ENCODE assay signal across 23 cellular contexts in the genomic region with DNA sequence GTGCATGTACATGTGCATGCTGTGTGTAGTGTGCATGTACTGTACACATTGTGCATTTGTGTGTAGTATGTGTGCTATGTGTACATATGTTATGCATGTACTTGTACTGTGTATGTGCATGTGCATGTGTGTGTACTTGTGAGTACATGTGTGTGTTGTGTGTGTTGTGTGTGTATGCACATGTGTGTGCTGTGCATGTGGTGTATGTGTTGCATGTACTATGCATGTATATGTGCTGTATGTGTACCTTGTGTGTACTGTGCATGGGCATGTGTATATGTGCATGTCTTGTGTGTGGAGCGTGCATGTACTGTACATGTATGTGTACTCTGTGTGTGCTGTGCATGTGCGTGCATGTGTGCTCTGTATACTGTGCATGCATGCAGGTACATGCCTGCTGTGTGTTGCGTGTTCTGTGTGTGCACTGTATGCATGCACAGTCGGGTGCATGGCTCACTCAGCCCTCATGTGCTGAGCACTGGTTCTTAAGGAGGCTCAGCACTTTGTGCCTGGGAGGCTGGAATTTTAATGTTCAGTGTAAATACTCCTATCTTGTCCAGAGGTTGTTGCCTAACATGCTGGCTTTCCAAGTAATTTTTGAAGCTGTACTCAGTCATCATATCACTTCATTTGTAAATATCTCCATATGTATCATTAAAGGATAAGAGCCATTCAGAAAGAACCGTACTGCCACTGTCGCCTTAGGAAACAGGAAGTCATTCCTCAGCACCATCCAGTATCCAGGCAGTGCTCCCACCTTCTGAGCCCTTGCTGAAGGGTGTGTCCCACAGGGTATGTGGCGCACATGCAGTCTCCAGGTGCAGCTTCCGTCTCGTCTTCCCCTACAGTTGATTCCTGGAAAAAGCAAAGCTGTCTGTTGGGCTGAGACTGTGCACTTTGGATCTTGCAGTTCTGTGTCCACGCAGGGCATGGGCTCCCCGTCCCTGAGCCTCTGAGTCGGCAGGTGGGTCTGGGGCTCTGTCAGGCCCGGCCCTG. TPM values are rescaled to one million over a fixed set of nuclear protein-coding genes. Genes with fewer than 3 reads are reported as not detected.
DNase-seq lines count a peak whose midpoint lies in the region; ATAC-seq and TF ChIP-seq lines count a peak whose summit lies in the region.
"Had no signal": no experiment of that assay in that cellular context is flagged by ENCODE, and none has a peak within 500 bp of the region (broad histone marks: within the 10 kb centered on the region; RNA-seq: fewer than 3 reads in every experiment).

No MANE protein-coding gene starts in this region.

- no peak overlapping the region for H2BK120ac ChIP-seq in IMR-90 (ENCODE audit: low read depth, low read length)

- dilution Hi-C loops in IMR-90 (cut with HindIII; ENCODE audit: low sequenced_read_pairs, unreplicated experiment) = no loop called here

- H3K79me1 ChIP-seq in IMR-90 (ENCODE audit: low read depth in 1 of 2, low read length in 2 of 2) = peaks cover 5 to 43% of the 10 kb centered on the region in 2 experiments; a peak in 3 of 4 replicates

- H3K23ac ChIP-seq in IMR-90 (ENCODE audit: low read depth, low read length) = no peak overlapping the region

- peaks cover 68% of the 10 kb centered on the region for H3K4me1 Mint-ChIP-seq in activated naive CD4-positive, alpha-beta T cell treated with anti-CD3 and anti-CD28 coated beads, Interleukin-2, amount 10 ng/mL, durations not matched to agents 7 days and 5 days
- H3K4me1 Mint-ChIP-seq in activated naive CD4-positive, alpha-beta T cell treated with anti-CD3 and anti-CD28 coated beads for 36 hours (ENCODE audit: low read depth) = peaks cover 46% of the 10 kb centered on the region
- H3K4me1 Mint-ChIP-seq in effector memory CD8-positive, alpha-beta T cell (ENCODE audit: low read depth in 2 of 2) = peaks cover 54 to 63% of the 10 kb centered on the region in 2 donors
- H3K4me1 Mint-ChIP-seq: neural progenitor cell had no signal

- H3K36me3 Mint-ChIP-seq in activated naive CD4-positive, alpha-beta T cell treated with anti-CD3 and anti-CD28 coated beads, Interleukin-2, amount 10 ng/mL, durations not matched to agents 7 days and 5 days = peaks cover 34% of the 10 kb centered on the region
- H3K36me3 Mint-ChIP-seq in activated naive CD4-positive, alpha-beta T cell treated with anti-CD3 and anti-CD28 coated beads for 36 hours (ENCODE audit: low read depth) = peaks cover 15% of the 10 kb centered on the region
- peaks cover 21% of the 10 kb centered on the region for H3K36me3 Mint-ChIP-seq in effector memory CD8-positive, alpha-beta T cell (ENCODE audit: insufficient read depth)

- H3K9ac ChIP-seq in IMR-90 (ENCODE audit: low read depth, low read length) = no peak overlapping the region
- H3K9ac ChIP-seq: neural progenitor cell had no signal

- no peak overlapping the region for H3K56ac ChIP-seq in IMR-90 (ENCODE audit: extremely low read depth, insufficient read depth, low read length)

- CTCF ChIA-PET in activated naive CD4-positive, alpha-beta T cell treated with anti-CD3 and anti-CD28 coated beads, Interleukin-2, amount 10 ng/mL, durations not matched to agents 7 days and 5 days (lab: Charles Lee) = interaction anchor here (1.6 kb wide), 1 partner anchor 186 kb away, joined by 4 read pairs; no protein-coding TSS in a partner anchor
- CTCF ChIA-PET in activated naive CD4-positive, alpha-beta T cell treated with anti-CD3 and anti-CD28 coated beads for 36 hours (lab: Charles Lee) = no interaction called here
- CTCF ChIA-PET in IMR-90 (lab: Yijun Ruan, JAX) = no interaction called here

- POLR2A ChIA-PET in IMR-90 (lab: Charles Lee; ENCODE audit: unreplicated experiment) = no interaction called here

- no peak overlapping the region for H3K14ac ChIP-seq in IMR-90 (replicated peaks; ENCODE audit: low read depth, low read length)

- no peak overlapping the region for H2AK5ac ChIP-seq in IMR-90 (ENCODE audit: low read depth, low read length)

- no peak overlapping the region for H2BK5ac ChIP-seq in IMR-90 (ENCODE audit: low read depth, low read length, poor library complexity, severe bottlenecking)

- no peak overlapping the region for H2AK9ac ChIP-seq in IMR-90 (replicated peaks; ENCODE audit: low read depth, low read length, poor library complexity)

- H3K27me3 ChIP-seq in IMR-90 (ENCODE audit: control insufficient read depth, insufficient read depth, low read length) (no peaks in the 10 kb centered on the region), upper lobe of right lung (no peaks in the 10 kb centered on the region)
- H3K27me3 ChIP-seq: breast epithelium, gastroesophageal sphincter, neural progenitor cell had no signal

- H4K5ac ChIP-seq in IMR-90 (ENCODE audit: low read depth, low read length) = no peak overlapping the region

- no peaks in the 10 kb centered on the region for H3K9me3 Mint-ChIP-seq in activated naive CD4-positive, alpha-beta T cell treated with anti-CD3 and anti-CD28 coated beads, Interleukin-2, amount 10 ng/mL, durations not matched to agents 7 days and 5 days
- H3K9me3 Mint-ChIP-seq in activated naive CD4-positive, alpha-beta T cell treated with anti-CD3 and anti-CD28 coated beads for 36 hours = no peaks in the 10 kb centered on the region
- no peaks in the 10 kb centered on the region for H3K9me3 Mint-ChIP-seq in effector memory CD8-positive, alpha-beta T cell
- H3K9me3 Mint-ChIP-seq: neural progenitor cell had no signal

- no peak for TF ChIP-seq POLR2A in IMR-90 (IDR thresholded peaks at IDR 0.05; ENCODE audit: low read depth, low read length)

- H3K9me1 ChIP-seq in IMR-90 (ENCODE audit: insufficient read depth, low read length) = peaks cover 9% of the 10 kb centered on the region

- no peak overlapping the region for H4K91ac ChIP-seq in IMR-90 (ENCODE audit: insufficient read depth, low read depth, low read length)

- H4K20me1 ChIP-seq in IMR-90 (ENCODE audit: insufficient read depth, low read length) = peaks cover 31% of the 10 kb centered on the region

- DNase-seq in activated naive CD4-positive, alpha-beta T cell treated with anti-CD3 and anti-CD28 coated beads, Interleukin-2, amount 10 ng/mL, durations not matched to agents 7 days and 5 days = no peak
- DNase-seq in activated naive CD4-positive, alpha-beta T cell treated with anti-CD3 and anti-CD28 coated beads for 36 hours = no peak
- DNase-seq in IMR-90 = no peak
- DNase-seq in effector memory CD8-positive, alpha-beta T cell = no peak
- peak; percentile 31 for DNase-seq in upper lobe of right lung
- no peak for DNase-seq in HuH-7 (ENCODE audit: low spot score)
- DNase-seq in OCI-M1 (lab: John Stamatoyannopoulos, UW) = no peak
- DNase-seq: activated T-cell treated with anti-CD3 and anti-CD28 coated beads, Interleukin-2, amount 50 U/mL, for 1 hour; EL; left cardiac atrium; NCI-H1105 treated with DMSO at 0.1 percent for 48 hours; NCI-H748 treated with DMSO at 0.1 percent for 48 hours; stimulated activated CD4-positive, alpha-beta T cell treated with anti-CD3 and anti-CD28 coated beads, Interleukin-12 subunit alpha, Interleukin-12 subunit beta, amount 100 ng/mL, for 4 hours; stimulated activated naive CD4-positive, alpha-beta T cell treated with Interleukin-2 at 50 U/mL for 16 hours; trophoblast cell had no signal

- H2BK15ac ChIP-seq in IMR-90 (ENCODE audit: low read depth, low read length) = no peak overlapping the region

- intact Hi-C loops in activated naive CD4-positive, alpha-beta T cell treated with anti-CD3 and anti-CD28 coated beads for 36 hours (cut with micrococcal nuclease) = loop anchor here (10.0 kb wide), 2 partner anchors 203 to 397 kb away; a partner anchor contains a TSS
- intact Hi-C loops in IMR-90 (cut with micrococcal nuclease) = no loop called here
- intact Hi-C loops in upper lobe of right lung (cut with DNase I) = no loop called here

- H3K36me3 ChIP-seq in IMR-90 (ENCODE audit: control insufficient read depth, insufficient read depth, low read length) (peaks cover 28% of the 10 kb centered on the region), upper lobe of right lung (peaks cover 7% of the 10 kb centered on the region)
- H3K36me3 ChIP-seq: breast epithelium, neural progenitor cell had no signal

- TF ChIP-seq RAD21 in IMR-90 (IDR thresholded peaks at IDR 0.05; ENCODE audit: low read length) = no peak

- H3K4me2 ChIP-seq in IMR-90 (ENCODE audit: low read depth, low read length) = no peak overlapping the region
- H3K4me2 ChIP-seq: neural progenitor cell had no signal

- H3K4ac ChIP-seq in IMR-90 (ENCODE audit: low read depth, low read length) = no peak overlapping the region

- WGBS in IMR-90 (ENCODE audit: extremely low coverage in 2 of 2, insufficient read length in 1 of 2), 2 experiments = 93% methylated on average over 6 of the region's 13 CpGs; no CpG with 5 or more reads in 1 of the 2 experiments

- in situ Hi-C loops in IMR-90 (cut with MboI; ENCODE audit: low sequenced_read_pairs) = loop anchor here (10.0 kb wide), 1 partner anchor 317 kb away; a partner anchor contains a TSS

- H2AFZ ChIP-seq in IMR-90 (replicated peaks; ENCODE audit: low read length, poor library complexity) = peak overlapping the region; percentile 67
- H2AFZ ChIP-seq: neural progenitor cell had no signal

- no peaks in the 10 kb centered on the region for H3K27me3 Mint-ChIP-seq in activated naive CD4-positive, alpha-beta T cell treated with anti-CD3 and anti-CD28 coated beads, Interleukin-2, amount 10 ng/mL, durations not matched to agents 7 days and 5 days
- no peaks in the 10 kb centered on the region for H3K27me3 Mint-ChIP-seq in activated naive CD4-positive, alpha-beta T cell treated with anti-CD3 and anti-CD28 coated beads for 36 hours (ENCODE audit: low read depth)
- H3K27me3 Mint-ChIP-seq in effector memory CD8-positive, alpha-beta T cell = no peaks in the 10 kb centered on the region

- TF ChIP-seq CTCF in IMR-90 (conservative IDR thresholded peaks at IDR 0.05; ENCODE audit: low read depth, low read length) (no peak), upper lobe of right lung (IDR thresholded peaks at IDR 0.05) (no peak)

- no peak overlapping the region for H2BK20ac ChIP-seq in IMR-90 (ENCODE audit: low read depth, low read length)

- H3K9me3 ChIP-seq in IMR-90 (ENCODE audit: control insufficient read depth, insufficient read depth, low read length) (no peaks in the 10 kb centered on the region), upper lobe of right lung (no peaks in the 10 kb centered on the region)
- H3K9me3 ChIP-seq: breast epithelium, gastroesophageal sphincter had no signal

- no peak overlapping the region for H3K4me3 ChIP-seq in IMR-90 (ENCODE audit: insufficient read depth, low read depth, low read length)
- no peak overlapping the region for H3K4me3 ChIP-seq in upper lobe of right lung
- H3K4me3 ChIP-seq: breast epithelium, gastroesophageal sphincter, neural progenitor cell, SK-N-MC had no signal

- peak overlapping the region; percentile 14 for H3K4me3 Mint-ChIP-seq in activated naive CD4-positive, alpha-beta T cell treated with anti-CD3 and anti-CD28 coated beads, Interleukin-2, amount 10 ng/mL, durations not matched to agents 7 days and 5 days
- H3K4me3 Mint-ChIP-seq in activated naive CD4-positive, alpha-beta T cell treated with anti-CD3 and anti-CD28 coated beads for 36 hours = no peak overlapping the region
- peak overlapping the region; percentile 82 to 83 for H3K4me3 Mint-ChIP-seq in effector memory CD8-positive, alpha-beta T cell
- H3K4me3 Mint-ChIP-seq: neural progenitor cell had no signal

- ATAC-seq in IMR-90 (ENCODE audit: low read depth) = no peak
- ATAC-seq in effector memory CD8-positive, alpha-beta T cell (replicated peaks) = no peak
- ATAC-seq in upper lobe of right lung = peak; percentile 11
- no peak for ATAC-seq in GM21717 (IDR thresholded peaks at IDR 0.05; ENCODE audit: unreplicated experiment)
- ATAC-seq: esophagus mucosa, gastroesophageal sphincter, left cardiac atrium had no signal

- H3K4me1 ChIP-seq in IMR-90 (ENCODE audit: control insufficient read depth, insufficient read depth, low read length) = peaks cover 10% of the 10 kb centered on the region
- H3K4me1 ChIP-seq in upper lobe of right lung = peaks cover 12% of the 10 kb centered on the region
- H3K4me1 ChIP-seq: breast epithelium, neural progenitor cell had no signal

- no TSS peak for BruUV-seq in IMR-90 (replicated peaks; lab: Mats Ljungman, UMichigan)

- H4K8ac ChIP-seq in IMR-90 (ENCODE audit: low read depth in 2 of 2, low read length in 2 of 2) = no peak overlapping the region

- H3K27ac ChIP-seq in IMR-90 (ENCODE audit: insufficient read depth, low read length) (no peak overlapping the region), upper lobe of right lung (no peak overlapping the region)
- H3K27ac ChIP-seq: breast epithelium, gastroesophageal sphincter, neural progenitor cell, SK-N-MC had no signal

- peak overlapping the region; percentile 11 for H3K27ac Mint-ChIP-seq in activated naive CD4-positive, alpha-beta T cell treated with anti-CD3 and anti-CD28 coated beads, Interleukin-2, amount 10 ng/mL, durations not matched to agents 7 days and 5 days
- no peak overlapping the region for H3K27ac Mint-ChIP-seq in activated naive CD4-positive, alpha-beta T cell treated with anti-CD3 and anti-CD28 coated beads for 36 hours
- peak overlapping the region in 1 of 2 donors; percentile 89 for H3K27ac Mint-ChIP-seq in effector memory CD8-positive, alpha-beta T cell

- no peak overlapping the region for H3K18ac ChIP-seq in IMR-90 (ENCODE audit: low read depth, low read length)

RNA-seq across cellular contexts. Expression of a gene that starts 32.5 kb away (rescaled TPM):
- 10 to 100 TPM; 18.7 to 23.0 TPM for total RNA-seq in activated naive CD4-positive, alpha-beta T cell treated with anti-CD3 and anti-CD28 coated beads for 36 hours
- 65.3 and 72.9 TPM in 2 replicates for total RNA-seq in IMR-90 (2012; rRNA removed)
- polyA plus RNA-seq in IMR-90 (2012; rRNA removed) = 39.4 and 39.5 TPM in 2 replicates
- polyA plus RNA-seq in IMR-90 (2012; cell fraction: cytosol; rRNA removed) = 46.6 and 52.1 TPM in 2 replicates
- 28.6 and 37.2 TPM in 2 replicates for polyA plus RNA-seq in IMR-90 (2012; cell fraction: nucleus; rRNA removed; ENCODE audit: low replicate concordance)
- total RNA-seq in upper lobe of right lung = 27.7 TPM

RNA-seq across cellular contexts. Expression of a gene that starts 32.6 kb away (rescaled TPM):
- 10 to 100 TPM; 11.3 to 11.7 TPM for total RNA-seq in activated naive CD4-positive, alpha-beta T cell treated with anti-CD3 and anti-CD28 coated beads for 36 hours
- total RNA-seq in IMR-90 (2012; rRNA removed) = 26.7 and 28.5 TPM in 2 replicates
- 23.5 and 24.6 TPM in 2 replicates for polyA plus RNA-seq in IMR-90 (2012; rRNA removed)
- 15.0 and 26.0 TPM in 2 replicates for polyA plus RNA-seq in IMR-90 (2012; cell fraction: cytosol; rRNA removed)
- 26.9 and 58.9 TPM in 2 replicates for polyA plus RNA-seq in IMR-90 (2012; cell fraction: nucleus; rRNA removed; ENCODE audit: low replicate concordance)
- total RNA-seq in upper lobe of right lung = 15.1 TPM

RNA-seq across cellular contexts. Expression of a gene that starts 47.8 kb away (rescaled TPM):
- total RNA-seq in activated naive CD4-positive, alpha-beta T cell treated with anti-CD3 and anti-CD28 coated beads for 36 hours = not detected
- total RNA-seq in IMR-90 (2012; rRNA removed) = not detected in 2 replicates
- polyA plus RNA-seq in IMR-90 (2012; rRNA removed) = not detected in 2 replicates
- not detected in 2 replicates for polyA plus RNA-seq in IMR-90 (2012; cell fraction: cytosol; rRNA removed)
- polyA plus RNA-seq in IMR-90 (2012; cell fraction: nucleus; rRNA removed; ENCODE audit: low replicate concordance) = not detected in 2 replicates
- total RNA-seq in upper lobe of right lung = not detected
- total RNA-seq: breast epithelium, esophagus mucosa, gastroesophageal sphincter, left cardiac atrium, LHCN-M2 had no signal
- polyA plus RNA-seq: AG04450 had no signal
